8 cellular contexts compared by ENCODE assay signal in the genomic region with DNA sequence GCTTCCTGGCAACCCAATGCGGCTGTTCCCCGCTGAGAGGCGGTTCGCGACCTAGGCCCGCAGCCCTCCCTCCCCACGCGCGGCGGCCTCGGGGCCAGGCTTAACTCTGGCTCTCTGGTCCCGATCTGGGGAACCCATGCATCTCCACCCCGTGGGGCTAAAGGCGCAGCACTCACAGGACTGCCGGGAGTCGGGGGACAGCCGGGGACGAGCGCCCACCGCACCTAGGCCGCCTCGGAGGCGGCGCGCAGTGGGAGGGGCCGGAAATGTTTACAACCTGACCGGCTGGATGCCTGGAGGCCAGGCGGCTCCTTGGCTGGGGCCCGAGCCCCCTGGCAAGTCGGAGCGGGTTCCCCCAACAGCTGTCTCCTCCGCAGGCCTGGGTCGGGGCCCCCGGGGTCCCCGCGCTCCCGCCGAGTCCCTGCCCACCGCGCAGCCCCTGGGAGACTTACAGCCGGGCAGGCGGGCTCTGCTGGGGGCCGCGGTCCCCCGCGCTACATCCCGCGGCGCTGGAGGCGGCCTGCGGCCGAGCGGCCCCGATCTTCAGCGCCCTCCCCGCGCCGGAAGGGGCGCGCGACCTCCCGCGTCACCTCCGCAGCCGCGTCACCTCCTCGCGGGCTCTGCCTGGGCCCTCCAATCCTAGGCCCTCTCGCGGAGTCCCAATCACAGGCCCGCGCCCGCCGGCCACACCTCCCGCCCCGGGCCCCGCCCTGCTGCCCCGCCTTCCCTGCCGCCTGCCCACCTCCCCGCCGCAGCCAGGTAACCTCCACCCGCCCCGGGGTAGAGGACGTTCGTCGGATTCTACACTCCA. TPM values are rescaled to one million over a fixed set of nuclear protein-coding genes. Genes with fewer than 3 reads are reported as not detected.
DNase-seq lines count a peak whose midpoint lies in the region; ATAC-seq and TF ChIP-seq lines count a peak whose summit lies in the region.

A gene with protein sequence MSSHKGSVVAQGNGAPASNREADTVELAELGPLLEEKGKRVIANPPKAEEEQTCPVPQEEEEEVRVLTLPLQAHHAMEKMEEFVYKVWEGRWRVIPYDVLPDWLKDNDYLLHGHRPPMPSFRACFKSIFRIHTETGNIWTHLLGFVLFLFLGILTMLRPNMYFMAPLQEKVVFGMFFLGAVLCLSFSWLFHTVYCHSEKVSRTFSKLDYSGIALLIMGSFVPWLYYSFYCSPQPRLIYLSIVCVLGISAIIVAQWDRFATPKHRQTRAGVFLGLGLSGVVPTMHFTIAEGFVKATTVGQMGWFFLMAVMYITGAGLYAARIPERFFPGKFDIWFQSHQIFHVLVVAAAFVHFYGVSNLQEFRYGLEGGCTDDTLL (minus strand): TSS at position 580 of the 811 bp plus-strand sequence. CDS start 7,242 bp downstream, outside the sequence.

- intact Hi-C loops in T-helper 2 cell treated with Interferon-gamma antibody and Interleukin-4, amounts not matched to agents 100 ng/mL and 5 ng/mL, for 36 hours (cut with micrococcal nuclease) = loop anchor here (1.0 to 10.0 kb wide), 8 partner anchors 9 to 1454 kb away; partner anchors contain the start of genes CYB5R1, KLHL12, PPFIA4 and PPP1R12B
- intact Hi-C loops in uterus (cut with DNase I; ENCODE audit: low total_unique reads) = no loop called here

- peak; percentile 76 for DNase-seq in NCI-H146 treated with DMSO at 0.1 percent for 48 hours (lab: John Stamatoyannopoulos, UW; ENCODE audit: unreplicated experiment)
- DNase-seq in anterior cingulate cortex (lab: John Stamatoyannopoulos, UW) = peak; percentile 34 to 95 (median 86)
- DNase-seq in right atrium auricular region (ENCODE audit: low spot score) = peak; percentile 90
- peak; percentile 91 for DNase-seq in putamen (ENCODE audit: low spot score)
- peak; percentile 87 to 89 for DNase-seq in uterus

- peak within 1 kb of the TSS; percentile 99 to 100 for H3K4me3 ChIP-seq in right atrium auricular region
- H3K4me3 ChIP-seq in uterus = peak within 1 kb of the TSS; percentile 90 to 93

- H3K36me3 ChIP-seq in right atrium auricular region (peaks cover 15% of the 10 kb centered on the region), uterus (no peaks in the 10 kb centered on the region)

- TF ChIP-seq POLR2A in uterus (IDR thresholded peaks at IDR 0.05) = peak; percentile 93 to 98

- TF ChIP-seq CTCF in right atrium auricular region (IDR thresholded peaks at IDR 0.05) (peak in 1 of 2 donors; percentile 18), uterus (IDR thresholded peaks at IDR 0.05) (peak in 1 of 4 experiments; percentile 30)

- H3K9me3 ChIP-seq in right atrium auricular region = no peaks in the 10 kb centered on the region
- no peaks in the 10 kb centered on the region for H3K9me3 ChIP-seq in uterus

- peaks cover 0 to 47% of the 10 kb centered on the region in 2 donors for H3K4me1 ChIP-seq in right atrium auricular region
- H3K4me1 ChIP-seq in uterus = peaks cover 0 to 8% of the 10 kb centered on the region in 2 donors

- ATAC-seq in GM18498 (IDR thresholded peaks at IDR 0.05; ENCODE audit: unreplicated experiment) = peak; percentile 98
- ATAC-seq in HG02870 (IDR thresholded peaks at IDR 0.05; ENCODE audit: unreplicated experiment) = peak; percentile 96

- H3K27ac ChIP-seq in right atrium auricular region (peak within 1 kb of the TSS; percentile 97 to 98), uterus (peak within 1 kb of the TSS; percentile 89 to 98)

- H3K27me3 ChIP-seq in right atrium auricular region (no peaks in the 10 kb centered on the region), uterus (no peaks in the 10 kb centered on the region)

RNA-seq across cellular contexts. Expression of the gene that starts here (rescaled TPM):
- total RNA-seq in T-helper 2 cell treated with Interferon-gamma antibody and Interleukin-4, amounts not matched to agents 100 ng/mL and 5 ng/mL, for 36 hours = 65.3 and 68.3 TPM in 2 replicates
- total RNA-seq in right atrium auricular region (100 to 1,000 TPM; 124 to 141 TPM), uterus (10 to 100 TPM; 38.7 to 53.8 (median 47.9) TPM)

Comparison
In these comparisons a context has a peak if more than half of its experiments do, and no peak if none do; other contexts are left out.
1. Peak in every context shown above with its lines: DNase-seq, ATAC-seq, H3K4me3 ChIP-seq and H3K27ac ChIP-seq.